In genomic region chr3:179768080-179768479, GRCh38 we compare ENCODE assay signal across 8 cellular contexts.
DNase-seq lines count a peak whose midpoint lies in the region; ATAC-seq and TF ChIP-seq lines count a peak whose summit lies in the region.

No MANE protein-coding gene starts in this region.

- H3K36me3 Mint-ChIP-seq in H9 (ENCODE audit: insufficient read depth in 1 of 3, low read depth in 3 of 3): peaks cover 8 to 34% (median 33%) of the 10 kb centered on the region in 3 experiments; a peak in 6 of 7 replicates

- no peak overlapping the region for H4K91ac ChIP-seq in H9 (ENCODE audit: insufficient read length, low read depth, low read length)

- no peak overlapping the region for H3K14ac ChIP-seq in H9 (ENCODE audit: insufficient read depth, low read length)

- DNase-seq in Ammon's horn (ENCODE audit: low spot score): peak; percentile 58
- peak; percentile 50 for DNase-seq in H9
- DNase-seq in Panc1 (ENCODE audit: low read depth, low spot score): no peak
- peak; percentile 44 for DNase-seq in fibroblast of the conjunctiva (ENCODE audit: low read depth)
- DNase-seq in substantia nigra (lab: John Stamatoyannopoulos, UW): peak in 27 of 49 donors; percentile 1 to 49 (median 11)
- DNase-seq in stimulated activated CD4-positive, alpha-beta T cell treated with anti-CD3 and anti-CD28 coated beads, Interleukin-12 subunit alpha, Interleukin-12 subunit beta, amount 100 ng/mL, for 4 hours: no peak

- peaks cover 21 to 27% of the 10 kb centered on the region in 2 experiments for H3K4me1 Mint-ChIP-seq in H9

- no peak overlapping the region for H4K8ac ChIP-seq in H9 (replicated peaks; ENCODE audit: insufficient read length, low read depth, low read length)

- no peaks in the 10 kb centered on the region for H3K79me1 ChIP-seq in H9 (ENCODE audit: insufficient read depth, low read depth, low read length, poor library complexity, severe bottlenecking)

- no peaks in the 10 kb centered on the region for H3K9me3 Mint-ChIP-seq in H9

- no peak overlapping the region for H3K23ac ChIP-seq in H9 (ENCODE audit: insufficient read length, low read depth, low read length)

- H3K4me3 ChIP-seq in Panc1 (ENCODE audit: low read depth in 2 of 2, low read length in 2 of 2): no peak overlapping the region

- intact Hi-C loops in Panc1 (cut with micrococcal nuclease; ENCODE audit: unreplicated experiment): no loop called here

- H3K27me3 ChIP-seq in H9 (ENCODE audit: insufficient read depth, low read length) (no peaks in the 10 kb centered on the region), Panc1 (ENCODE audit: control insufficient read depth, insufficient read depth, low read length) (no peaks in the 10 kb centered on the region)

- no peak overlapping the region for H2AFZ ChIP-seq in H9 (ENCODE audit: low read length)

- H3K4me3 Mint-ChIP-seq in H9: no peak overlapping the region

- POLR2A ChIA-PET in Panc1 (lab: Charles Lee): interaction anchor here (0.6 kb wide), 1 partner anchor 332 kb away, joined by 3 read pairs; no protein-coding TSS in a partner anchor

- no CpG with 5 or more reads among the region's 3 CpGs for WGBS in H9 (ENCODE audit: extremely low coverage, insufficient read length, low lambda C conversion rate)

- no peak overlapping the region for H3T11ph ChIP-seq in H9 (ENCODE audit: low read length)

- CTCF ChIA-PET in Panc1 (lab: Charles Lee): no interaction called here

- no peak overlapping the region for H2BK20ac ChIP-seq in H9 (ENCODE audit: low read depth, low read length, poor library complexity, severe bottlenecking)

- H2BK5ac ChIP-seq in H9 (ENCODE audit: insufficient read length, low read length): no peak overlapping the region

- H3K27ac Mint-ChIP-seq in H9: no peak overlapping the region

- no peaks in the 10 kb centered on the region for H3K79me2 ChIP-seq in H9 (ENCODE audit: insufficient read depth, low read length)

- H3K23me2 ChIP-seq in H9 (ENCODE audit: insufficient read length, low read depth, low read length, poor library complexity, severe bottlenecking): no peaks in the 10 kb centered on the region

- no peaks in the 10 kb centered on the region for H4K20me1 ChIP-seq in H9 (ENCODE audit: control insufficient read depth, insufficient read depth, insufficient read length)

- H4K5ac ChIP-seq in H9 (ENCODE audit: insufficient read length, low read depth, low read length): no peak overlapping the region

- no peak overlapping the region for H3K27ac ChIP-seq in H9 (ENCODE audit: insufficient read length, low read depth, low read length)
- H3K27ac ChIP-seq in Panc1 (ENCODE audit: low read length): no peak overlapping the region
- H3K27ac ChIP-seq in substantia nigra (ENCODE audit: low read depth, low read length, poor library complexity, severe bottlenecking): no peak overlapping the region

- no TSS peak for BruUV-seq in Panc1 (replicated peaks; lab: Mats Ljungman, UMichigan)

- peak; percentile 71 for ATAC-seq in Panc1
- no peak for ATAC-seq in HG02938 (IDR thresholded peaks at IDR 0.05; ENCODE audit: unreplicated experiment)
- ATAC-seq in GM18517 (IDR thresholded peaks at IDR 0.05; ENCODE audit: unreplicated experiment): no peak

- H3K4me1 ChIP-seq in H9 (ENCODE audit: insufficient read depth, low read length) (peaks cover 10% of the 10 kb centered on the region), Panc1 (ENCODE audit: control insufficient read depth, insufficient read depth, low read length) (no peaks in the 10 kb centered on the region)

- no peak overlapping the region for H3K9ac ChIP-seq in H9 (ENCODE audit: extremely low read depth, insufficient read length, low read length)

- H3K9me3 ChIP-seq in H9 (ENCODE audit: control insufficient read depth, low read depth, low read length) (no peaks in the 10 kb centered on the region), Panc1 (ENCODE audit: control insufficient read depth, insufficient read depth, low read depth, low read length) (no peaks in the 10 kb centered on the region)

- no peak overlapping the region for H3K56ac ChIP-seq in H9 (ENCODE audit: insufficient read length, low read depth, low read length)

- H3K18ac ChIP-seq in H9 (ENCODE audit: insufficient read length, low read depth, low read length): no peak overlapping the region

- in situ Hi-C loops in Panc1 (cut with HindIII; ENCODE audit: low pct_unique_long_range_greater_than_20kb, low sequenced_read_pairs): no loop called here

- no peak overlapping the region for H2BK15ac ChIP-seq in H9 (ENCODE audit: low read depth, low read length)

- H2AK5ac ChIP-seq in H9 (ENCODE audit: insufficient read length, low read length): no peak overlapping the region

- H3K27me3 Mint-ChIP-seq in H9 (ENCODE audit: low read depth): no peaks in the 10 kb centered on the region

- no peak overlapping the region for H2BK12ac ChIP-seq in H9 (ENCODE audit: insufficient read length, low read depth, low read length)

- no peaks in the 10 kb centered on the region for H3K36me3 ChIP-seq in Panc1 (ENCODE audit: control insufficient read depth, insufficient read depth, low read length)

- H2BK120ac ChIP-seq in H9 (ENCODE audit: low read depth, low read length, poor library complexity, severe bottlenecking): no peak overlapping the region

- H3K4me2 ChIP-seq in H9 (ENCODE audit: insufficient read depth, insufficient read length, low read length): no peak overlapping the region

- H3K4ac ChIP-seq in H9 (ENCODE audit: low read depth, low read length): no peak overlapping the region

- TF ChIP-seq CTCF in H9 (conservative IDR thresholded peaks at IDR 0.05) (peak; percentile 85), Panc1 (IDR thresholded peaks at IDR 0.05) (peak; percentile 79)

Comparison
In these comparisons a context has a peak if more than half of its experiments do, and no peak if none do; other contexts are left out.
1. DNase-seq: peak in Ammon's horn (single experiment), H9 (single experiment), fibroblast of the conjunctiva (single experiment) and substantia nigra (27 of 49); none in Panc1 (single experiment) and stimulated activated CD4-positive, alpha-beta T cell treated with anti-CD3 and anti-CD28 coated beads, Interleukin-12 subunit alpha, Interleukin-12 subunit beta, amount 100 ng/mL, for 4 hours (single experiment).